17 cellular contexts compared by ENCODE assay signal in genomic region chr5:112892776-112893175, GRCh38. TPM values are rescaled to one million over a fixed set of nuclear protein-coding genes. Genes with fewer than 3 reads are reported as not detected.
A peak's percentile ranks its signal among the peaks of the same experiment; 100 is the strongest.
DNase-seq lines count a peak whose midpoint lies in the region; ATAC-seq lines count a peak whose summit lies in the region.
"Had no signal": no experiment of that assay in that cellular context is flagged by ENCODE, and none has a peak within 500 bp of the region (broad histone marks: within the 10 kb centered on the region; RNA-seq: fewer than 3 reads in every experiment).

No MANE protein-coding gene starts in this region.

- peaks cover 34% of the 10 kb centered on the region for H3K36me3 Mint-ChIP-seq in activated naive CD4-positive, alpha-beta T cell treated with anti-CD3 and anti-CD28 coated beads for 36 hours (ENCODE audit: low read depth)
- H3K36me3 Mint-ChIP-seq in activated naive CD4-positive, alpha-beta T cell treated with anti-CD3 and anti-CD28 coated beads, Interleukin-2, amount 50 U/mL, for 72 hours: peaks cover 15 to 27% of the 10 kb centered on the region in 2 donors
- H3K36me3 Mint-ChIP-seq in naive thymus-derived CD8-positive, alpha-beta T cell: peaks cover 11 to 52% (median 16%) of the 10 kb centered on the region in 3 donors

- H3K27ac Mint-ChIP-seq in activated naive CD4-positive, alpha-beta T cell treated with anti-CD3 and anti-CD28 coated beads for 36 hours: peak overlapping the region; percentile 33
- peak overlapping the region in 1 of 2 donors; percentile 62 for H3K27ac Mint-ChIP-seq in activated naive CD4-positive, alpha-beta T cell treated with anti-CD3 and anti-CD28 coated beads, Interleukin-2, amount 50 U/mL, for 72 hours
- H3K27ac Mint-ChIP-seq in naive thymus-derived CD8-positive, alpha-beta T cell: peak overlapping the region in 6 of 10 donors; percentile 24 to 84 (median 60)

- intact Hi-C loops in activated naive CD4-positive, alpha-beta T cell treated with anti-CD3 and anti-CD28 coated beads for 36 hours (cut with micrococcal nuclease): no loop called here

- H3K27ac ChIP-seq in SJCRH30: peak overlapping the region; percentile 2; the same call in 1 of the 2 replicates
- H3K27ac ChIP-seq: BLaER1 had no signal

- CTCF ChIA-PET in activated naive CD4-positive, alpha-beta T cell treated with anti-CD3 and anti-CD28 coated beads for 36 hours (lab: Charles Lee): no interaction called here

- no peaks in the 10 kb centered on the region for H3K4me1 ChIP-seq in SJCRH30
- H3K4me1 ChIP-seq: BLaER1, HAP-1 had no signal

- no peaks in the 10 kb centered on the region for H3K9me3 ChIP-seq in SJCRH30 (replicated peaks)
- H3K9me3 ChIP-seq: BLaER1, HAP-1 had no signal

- H3K36me3 ChIP-seq in SJCRH30: peaks cover 56% of the 10 kb centered on the region

- no peak overlapping the region for H3K4me3 Mint-ChIP-seq in activated naive CD4-positive, alpha-beta T cell treated with anti-CD3 and anti-CD28 coated beads for 36 hours
- no peak overlapping the region for H3K4me3 Mint-ChIP-seq in naive thymus-derived CD8-positive, alpha-beta T cell
- H3K4me3 Mint-ChIP-seq: CD14-positive monocyte; CD4-positive, alpha-beta memory T cell; IgD-negative memory B cell had no signal

- no peaks in the 10 kb centered on the region for H3K27me3 Mint-ChIP-seq in activated naive CD4-positive, alpha-beta T cell treated with anti-CD3 and anti-CD28 coated beads for 36 hours (ENCODE audit: low read depth)
- H3K27me3 Mint-ChIP-seq in naive thymus-derived CD8-positive, alpha-beta T cell: no peaks in the 10 kb centered on the region
- H3K27me3 Mint-ChIP-seq: CD4-positive, alpha-beta memory T cell; IgD-negative memory B cell had no signal

- peaks cover 2% of the 10 kb centered on the region for H3K9me3 Mint-ChIP-seq in activated naive CD4-positive, alpha-beta T cell treated with anti-CD3 and anti-CD28 coated beads for 36 hours
- H3K9me3 Mint-ChIP-seq in activated naive CD4-positive, alpha-beta T cell treated with anti-CD3 and anti-CD28 coated beads, Interleukin-2, amount 50 U/mL, for 72 hours: no peaks in the 10 kb centered on the region
- H3K9me3 Mint-ChIP-seq in naive thymus-derived CD8-positive, alpha-beta T cell: no peaks in the 10 kb centered on the region
- H3K9me3 Mint-ChIP-seq: CD14-positive monocyte, IgD-negative memory B cell had no signal

- no peak for DNase-seq in activated naive CD4-positive, alpha-beta T cell treated with anti-CD3 and anti-CD28 coated beads for 36 hours
- no peak for DNase-seq in activated naive CD4-positive, alpha-beta T cell treated with anti-CD3 and anti-CD28 coated beads, Interleukin-2, amount 50 U/mL, for 72 hours (ENCODE audit: low spot score in 2 of 2)
- DNase-seq in SJCRH30: no peak
- no peak for DNase-seq in naive thymus-derived CD8-positive, alpha-beta T cell
- no peak for DNase-seq in stimulated activated CD4-positive, alpha-beta T cell treated with anti-CD3 and anti-CD28 coated beads, Interleukin-2, amount 100 ng/mL, for 48 hours
- DNase-seq: 8988T; Calu3; CD4-positive, alpha-beta memory T cell; DMS79 treated with DMSO at 0.1 percent for 48 hours; GF-D8 had no signal

- POLR2A ChIA-PET in naive thymus-derived CD8-positive, alpha-beta T cell (lab: Charles Lee): no interaction called here

- H3K4me1 Mint-ChIP-seq in activated naive CD4-positive, alpha-beta T cell treated with anti-CD3 and anti-CD28 coated beads for 36 hours (ENCODE audit: low read depth): peaks cover 15% of the 10 kb centered on the region
- peaks cover 15 to 25% (median 21%) of the 10 kb centered on the region in 4 donors for H3K4me1 Mint-ChIP-seq in naive thymus-derived CD8-positive, alpha-beta T cell

- no peaks in the 10 kb centered on the region for H3K27me3 ChIP-seq in SJCRH30
- H3K27me3 ChIP-seq: BLaER1 had no signal

- ATAC-seq in activated naive CD4-positive, alpha-beta T cell treated with anti-CD3 and anti-CD28 coated beads, Interleukin-2, amount 50 U/mL, for 72 hours: no peak
- ATAC-seq in naive thymus-derived CD8-positive, alpha-beta T cell: no peak
- ATAC-seq in HG02970 (IDR thresholded peaks at IDR 0.05; ENCODE audit: low FRiP score, unreplicated experiment): no peak
- ATAC-seq in HG03571 (IDR thresholded peaks at IDR 0.05; ENCODE audit: unreplicated experiment): no peak
- ATAC-seq: HepG2 had no signal

- no peak overlapping the region for H3K4me3 ChIP-seq in SJCRH30
- H3K4me3 ChIP-seq: BLaER1, HAP-1 had no signal

RNA-seq across cellular contexts. Expression of gene REEP5, which starts 29.3 kb away (rescaled TPM):
- 10 to 100 TPM; 18.3 to 18.8 TPM for total RNA-seq in activated naive CD4-positive, alpha-beta T cell treated with anti-CD3 and anti-CD28 coated beads for 36 hours
- 10 to 100 TPM; 18.7 to 45.1 TPM for total RNA-seq in activated naive CD4-positive, alpha-beta T cell treated with anti-CD3 and anti-CD28 coated beads, Interleukin-2, amount 50 U/mL, for 72 hours
- 24.9 and 30.7 TPM in 2 replicates for total RNA-seq in SJCRH30 (2014; rRNA removed; shearing (Covaris generic))
- total RNA-seq in naive thymus-derived CD8-positive, alpha-beta T cell: 10 to 100 TPM; 33.1 to 35.4 TPM
- polyA plus RNA-seq in naive thymus-derived CD8-positive, alpha-beta T cell: 10 to 100 TPM; 35.5 to 59.2 (median 39.3) TPM

RNA-seq across cellular contexts. Expression of gene SRP19, which starts 31.7 kb away (rescaled TPM):
- total RNA-seq in activated naive CD4-positive, alpha-beta T cell treated with anti-CD3 and anti-CD28 coated beads for 36 hours: 10 to 100 TPM; 43.7 to 49.6 TPM
- 10 to 100 TPM; 40.7 to 74.6 TPM for total RNA-seq in activated naive CD4-positive, alpha-beta T cell treated with anti-CD3 and anti-CD28 coated beads, Interleukin-2, amount 50 U/mL, for 72 hours
- 71.3 and 82.8 TPM in 2 replicates for total RNA-seq in SJCRH30 (2014; rRNA removed; shearing (Covaris generic))
- 10 to 100 TPM; 46.3 to 47.5 TPM for total RNA-seq in naive thymus-derived CD8-positive, alpha-beta T cell
- polyA plus RNA-seq in naive thymus-derived CD8-positive, alpha-beta T cell: 100 to 1,000 TPM in 1 of 3 donors, 10 to 100 TPM in 2; 84.4 to 133 (median 97.8) TPM
